9 cellular contexts compared by ENCODE assay signal in genomic region chr6:151862461-151862860, GRCh38. TPM values are rescaled to one million over a fixed set of nuclear protein-coding genes. Genes with fewer than 3 reads are reported as not detected.
"Had no signal": no experiment of that assay in that cellular context is flagged by ENCODE, and none has a peak within 500 bp of the region (broad histone marks: within the 10 kb centered on the region; RNA-seq: fewer than 3 reads in every experiment).

No MANE protein-coding gene starts in this region.

- FAIRE-seq: G401.6, GM12878, GM12891, GM12892, GM18507, GM19239 had no signal

- H3K4me3 ChIP-seq: GM12878 had no signal

- ATAC-seq: GM12878 had no signal

- DNase-seq: GDM1, GF-D8 had no signal

RNA-seq across cellular contexts. Expression of gene ESR1, which starts 55.0 kb away (rescaled TPM):
- total RNA-seq: G401 had no signal
